ENCODE assay signal across 8 cellular contexts in genomic region chr1:37474051-37474696, GRCh38. TPM values are rescaled to one million over a fixed set of nuclear protein-coding genes. Genes with fewer than 3 reads are reported as not detected.
A peak's percentile ranks its signal among the peaks of the same experiment; 100 is the strongest.
DNase-seq lines count a peak whose midpoint lies in the region; ATAC-seq and TF ChIP-seq lines count a peak whose summit lies in the region.

Gene ZC3H12A (plus strand): TSS chr1:37474580. CDS start chr1:37475497, 917 bp downstream.

- ATAC-seq in GM18868 (IDR thresholded peaks at IDR 0.05; ENCODE audit: unreplicated experiment) (peak; percentile 59), HG03159 (IDR thresholded peaks at IDR 0.05; ENCODE audit: unreplicated experiment) (peak; percentile 56)

- H3K27ac Mint-ChIP-seq in activated CD4-positive, alpha-beta T cell treated with anti-CD3 and anti-CD28 coated beads, Interleukin-2, amount 10 ng/mL, durations not matched to agents 24 days and 14 days, result peak within 1 kb of the TSS; percentile 98

- H3K9ac ChIP-seq in colonic mucosa (ENCODE audit: low read depth in 2 of 2, low read length in 2 of 2), result peak within 1 kb of the TSS; percentile 96 to 99

- POLR2A ChIA-PET in AG04449 (lab: Yijun Ruan, JAX), result interaction anchor here (0.7 to 4.4 kb wide), 5 partner anchors 8 to 41 kb away, joined by 4 to 49 read pairs (median 6); partner anchors contain the start of gene MEAF6

- H3K36me3 ChIP-seq in colonic mucosa, result no peaks in the 10 kb centered on the region

- intact Hi-C loops in activated CD4-positive, alpha-beta T cell treated with anti-CD3 and anti-CD28 coated beads, Interleukin-2, amount 10 ng/mL, durations not matched to agents 24 days and 14 days (cut with micrococcal nuclease), result loop anchor here (2.0 to 10.0 kb wide), 2 partner anchors 121 to 1381 kb away; partner anchors contain the start of genes GNL2 and RRAGC
- intact Hi-C loops in colonic mucosa (cut with DNase I), result no loop called here

- H3K27ac ChIP-seq in colonic mucosa, result peak within 1 kb of the TSS; percentile 94

- H3K27me3 Mint-ChIP-seq in activated CD4-positive, alpha-beta T cell treated with anti-CD3 and anti-CD28 coated beads, Interleukin-2, amount 10 ng/mL, durations not matched to agents 24 days and 14 days, result no peaks in the 10 kb centered on the region

- peaks cover 41% of the 10 kb centered on the region for H3K4me1 Mint-ChIP-seq in activated CD4-positive, alpha-beta T cell treated with anti-CD3 and anti-CD28 coated beads, Interleukin-2, amount 10 ng/mL, durations not matched to agents 24 days and 14 days

- H3K4me3 ChIP-seq in AG04449 (ENCODE audit: low read depth, low read length) (peak within 1 kb of the TSS; percentile 93), colonic mucosa (peak within 1 kb of the TSS; percentile 92)

- no peaks in the 10 kb centered on the region for H3K9me3 ChIP-seq in colonic mucosa

- DNase-seq in AG04449 (ENCODE audit: low read depth, low spot score) (no peak), NCI-H526 (lab: John Stamatoyannopoulos, UW) (peak; percentile 83 to 98), colonic mucosa (peak; percentile 94), left kidney (ENCODE audit: low read depth, low spot score) (peak; percentile 95)
- DNase-seq in activated CD4-positive, alpha-beta T cell treated with anti-CD3 and anti-CD28 coated beads, Interleukin-2, amount 10 ng/mL, durations not matched to agents 24 days and 14 days, result peak; percentile 98
- peak; percentile 93 to 94 for DNase-seq in stimulated activated CD4-positive, alpha-beta T cell treated with anti-CD3 and anti-CD28 coated beads, Interleukin-2, amount 100 ng/mL, for 24 hours

- peaks cover 19% of the 10 kb centered on the region for H3K4me1 ChIP-seq in colonic mucosa

- H3K4me3 Mint-ChIP-seq in activated CD4-positive, alpha-beta T cell treated with anti-CD3 and anti-CD28 coated beads, Interleukin-2, amount 10 ng/mL, durations not matched to agents 24 days and 14 days, result peak within 1 kb of the TSS; percentile 97

- peaks cover 43% of the 10 kb centered on the region for H3K36me3 Mint-ChIP-seq in activated CD4-positive, alpha-beta T cell treated with anti-CD3 and anti-CD28 coated beads, Interleukin-2, amount 10 ng/mL, durations not matched to agents 24 days and 14 days (ENCODE audit: low read depth)

- no peaks in the 10 kb centered on the region for H3K9me3 Mint-ChIP-seq in activated CD4-positive, alpha-beta T cell treated with anti-CD3 and anti-CD28 coated beads, Interleukin-2, amount 10 ng/mL, durations not matched to agents 24 days and 14 days

- TF ChIP-seq CTCF in AG04449 (IDR thresholded peaks at IDR 0.05; ENCODE audit: insufficient read depth, low read length, missing control alignments) (no peak), colonic mucosa (IDR thresholded peaks at IDR 0.05) (no peak)

- CTCF ChIA-PET in AG04449 (lab: Yijun Ruan, JAX), result interaction anchor here (1.0 to 10.5 kb wide), 4 partner anchors 12 to 41 kb away, joined by 4 to 182 read pairs (median 33); no protein-coding TSS in a partner anchor

- no peaks in the 10 kb centered on the region for H3K27me3 ChIP-seq in colonic mucosa

RNA-seq across cellular contexts. Expression of gene ZC3H12A, which starts in this region (rescaled TPM):
- total RNA-seq in activated CD4-positive, alpha-beta T cell treated with anti-CD3 and anti-CD28 coated beads, Interleukin-2, amount 10 ng/mL, durations not matched to agents 24 days and 14 days, result 39.3 and 40.4 TPM in 2 replicates
- total RNA-seq in colonic mucosa, result 10 to 100 TPM; 18.2 to 35.4 TPM
